ENCODE assay signal across 8 cellular contexts in genomic region chr17:17750881-17751280, GRCh38.
DNase-seq lines count a peak whose midpoint lies in the region; ATAC-seq and TF ChIP-seq lines count a peak whose summit lies in the region.

No MANE protein-coding gene starts in this region.

- H2BK15ac ChIP-seq in mesendoderm (replicated peaks; ENCODE audit: low read depth): no peak overlapping the region

- no peak overlapping the region for H3K23ac ChIP-seq in mesendoderm (ENCODE audit: low read length)

- H3K4me2 ChIP-seq in mesendoderm (ENCODE audit: low read length): no peak overlapping the region

- DNase-seq in Caco-2: no peak
- DNase-seq in activated CD8-positive, alpha-beta T cell treated with anti-CD3 and anti-CD28 coated beads for 36 hours: peak; percentile 78
- no peak for DNase-seq in mesendoderm
- DNase-seq in T1000 (lab: John Stamatoyannopoulos, UW): no peak
- DNase-seq in WERI-Rb-1: no peak
- DNase-seq in SK-N-DZ (ENCODE audit: low spot score): no peak

- no peak overlapping the region for H3K4me3 Mint-ChIP-seq in Caco-2 (ENCODE audit: unreplicated experiment)
- peak overlapping the region; percentile 65 for H3K4me3 Mint-ChIP-seq in activated CD8-positive, alpha-beta T cell treated with anti-CD3 and anti-CD28 coated beads for 36 hours

- no peak overlapping the region for H4K5ac ChIP-seq in mesendoderm (ENCODE audit: low read length)

- no peaks in the 10 kb centered on the region for H3K79me1 ChIP-seq in mesendoderm (ENCODE audit: low read length)

- H2BK5ac ChIP-seq in mesendoderm (ENCODE audit: low read length): no peak overlapping the region

- H3K27ac ChIP-seq in mesendoderm (ENCODE audit: low read depth, low read length) (no peak overlapping the region), WERI-Rb-1 (no peak overlapping the region)

- no peak overlapping the region for H2AK5ac ChIP-seq in mesendoderm (ENCODE audit: low read length)

- peak; percentile 33 for ATAC-seq in HG03175 (IDR thresholded peaks at IDR 0.05; ENCODE audit: unreplicated experiment)
- peak; percentile 42 for ATAC-seq in activated CD8-positive, alpha-beta T cell treated with anti-CD3 and anti-CD28 coated beads for 36 hours
- no peak for ATAC-seq in GM18520 (IDR thresholded peaks at IDR 0.05; ENCODE audit: unreplicated experiment)

- H3K36me3 ChIP-seq in Caco-2 (ENCODE audit: control insufficient read depth, insufficient read depth, low read length) (no peaks in the 10 kb centered on the region), mesendoderm (ENCODE audit: control insufficient read depth, insufficient read depth, low read length) (no peaks in the 10 kb centered on the region), WERI-Rb-1 (peaks cover 49% of the 10 kb centered on the region)

- H3K79me2 ChIP-seq in mesendoderm (ENCODE audit: control insufficient read depth, insufficient read depth, low read length): no peaks in the 10 kb centered on the region

- no CpG with 5 or more reads among the region's 8 CpGs for WGBS in mesendoderm (ENCODE audit: extremely low coverage, insufficient coverage, low lambda C conversion rate)

- no peak overlapping the region for H3K4me3 ChIP-seq in Caco-2 (ENCODE audit: low read depth, low read length)
- H3K4me3 ChIP-seq in mesendoderm (ENCODE audit: low read length): no peak overlapping the region
- H3K4me3 ChIP-seq in WERI-Rb-1 (ENCODE audit: low read depth, low read length): no peak overlapping the region

- TF ChIP-seq CTCF in Caco-2 (IDR thresholded peaks at IDR 0.05; ENCODE audit: insufficient read depth in 1 of 2, low read depth in 1 of 2, low read length in 1 of 2, severe bottlenecking in 1 of 2, unreplicated experiment in 1 of 2) (no peak), WERI-Rb-1 (IDR thresholded peaks at IDR 0.05; ENCODE audit: low read depth, low read length) (no peak)
- no peak for TF ChIP-seq CTCF in activated CD8-positive, alpha-beta T cell treated with anti-CD3 and anti-CD28 coated beads for 36 hours (IDR thresholded peaks at IDR 0.05)

- BruUV-seq in Caco-2 (replicated peaks; lab: Mats Ljungman, UMichigan): no TSS peak

- no peaks in the 10 kb centered on the region for H3K27me3 Mint-ChIP-seq in Caco-2 (ENCODE audit: insufficient read depth, unreplicated experiment)
- no peaks in the 10 kb centered on the region for H3K27me3 Mint-ChIP-seq in activated CD8-positive, alpha-beta T cell treated with anti-CD3 and anti-CD28 coated beads for 36 hours

- peak overlapping the region; percentile 69 for H3K27ac Mint-ChIP-seq in Caco-2 (ENCODE audit: unreplicated experiment)
- H3K27ac Mint-ChIP-seq in activated CD8-positive, alpha-beta T cell treated with anti-CD3 and anti-CD28 coated beads for 36 hours: peak overlapping the region; percentile 93

- no peak overlapping the region for H3K18ac ChIP-seq in mesendoderm (ENCODE audit: low read length)

- H3K9me3 ChIP-seq in Caco-2 (no peaks in the 10 kb centered on the region), WERI-Rb-1 (ENCODE audit: severe bottlenecking) (no peaks in the 10 kb centered on the region)

- POLR2A ChIA-PET in Caco-2 (lab: Charles Lee): no interaction called here
- POLR2A ChIA-PET in activated CD8-positive, alpha-beta T cell treated with anti-CD3 and anti-CD28 coated beads for 36 hours (lab: Charles Lee): interaction anchor here (0.5 to 1.2 kb wide), 8 partner anchors 16 to 253 kb away, joined by 3 to 4 read pairs (median 3); partner anchors contain the start of genes PEMT and SREBF1

- H3K9ac ChIP-seq in mesendoderm (ENCODE audit: low read length): no peak overlapping the region

- intact Hi-C loops in Caco-2 (cut with micrococcal nuclease; ENCODE audit: unreplicated experiment): no loop called here
- intact Hi-C loops in activated CD8-positive, alpha-beta T cell treated with anti-CD3 and anti-CD28 coated beads for 36 hours (cut with micrococcal nuclease): no loop called here

- H3K4me1 Mint-ChIP-seq in Caco-2 (ENCODE audit: low read depth, unreplicated experiment): no peaks in the 10 kb centered on the region
- H3K4me1 Mint-ChIP-seq in activated CD8-positive, alpha-beta T cell treated with anti-CD3 and anti-CD28 coated beads for 36 hours (ENCODE audit: low read depth): peaks cover 60% of the 10 kb centered on the region

- H3K9me3 Mint-ChIP-seq in Caco-2 (ENCODE audit: unreplicated experiment): no peaks in the 10 kb centered on the region
- no peaks in the 10 kb centered on the region for H3K9me3 Mint-ChIP-seq in activated CD8-positive, alpha-beta T cell treated with anti-CD3 and anti-CD28 coated beads for 36 hours

- peak overlapping the region; percentile 56 for H3K56ac ChIP-seq in mesendoderm (ENCODE audit: low read length)

- H3K27me3 ChIP-seq in Caco-2 (replicated peaks; ENCODE audit: control insufficient read depth, insufficient read depth, low read length) (no peaks in the 10 kb centered on the region), mesendoderm (ENCODE audit: insufficient read depth, low read length, poor library complexity) (no peaks in the 10 kb centered on the region), WERI-Rb-1 (ENCODE audit: insufficient read depth, low read depth, severe bottlenecking) (no peaks in the 10 kb centered on the region)

- no peak overlapping the region for H2BK120ac ChIP-seq in mesendoderm (ENCODE audit: low read depth, low read length)

- H3K4me1 ChIP-seq in Caco-2 (peaks cover 9% of the 10 kb centered on the region; the same call in 1 of the 2 replicates), mesendoderm (ENCODE audit: control insufficient read depth, low read depth, low read length) (peaks cover 14% of the 10 kb centered on the region)

- CTCF ChIA-PET in Caco-2 (lab: Charles Lee): no interaction called here
- CTCF ChIA-PET in activated CD8-positive, alpha-beta T cell treated with anti-CD3 and anti-CD28 coated beads for 36 hours (lab: Charles Lee): interaction anchor here (0.6 kb wide), 1 partner anchor 71 kb away, joined by 3 read pairs; no protein-coding TSS in a partner anchor

- no peak overlapping the region for H3K4ac ChIP-seq in mesendoderm (ENCODE audit: low read depth, low read length)

- peaks cover 16% of the 10 kb centered on the region for H3K36me3 Mint-ChIP-seq in Caco-2 (ENCODE audit: insufficient read depth, unreplicated experiment)
- peaks cover 3% of the 10 kb centered on the region for H3K36me3 Mint-ChIP-seq in activated CD8-positive, alpha-beta T cell treated with anti-CD3 and anti-CD28 coated beads for 36 hours (ENCODE audit: low read depth)

- no peak overlapping the region for H4K8ac ChIP-seq in mesendoderm (ENCODE audit: low read depth, low read length)
